ENCODE assay signal across 23 cellular contexts in genomic region chr2:60227014-60227413, GRCh38.
"Had no signal": no experiment of that assay in that cellular context is flagged by ENCODE, and none has a peak within 500 bp of the region (broad histone marks: within the 10 kb centered on the region; RNA-seq: fewer than 3 reads in every experiment).

No MANE protein-coding gene starts in this region.

- H3K27me3 Mint-ChIP-seq: progenitor cell of endocrine pancreas; stimulated activated naive CD8-positive, alpha-beta T cell treated with anti-CD3 and anti-CD28 coated beads, Interleukin-15, Interleukin-2, amounts not matched to agents 100 ng/mL and 50 ng/mL, for 24 hours had no signal

- H3K4me3 Mint-ChIP-seq: immature natural killer cell; mesothelial cell of epicardium; naive thymus-derived CD4-positive, alpha-beta T cell; natural killer cell treated with Interleukin-12 subunit alpha and Interleukin-12 subunit beta and Interleukin-15 and Interleukin-18, amount 100 ng/mL, for 72 hours; stimulated activated naive CD8-positive, alpha-beta T cell treated with anti-CD3 and anti-CD28 coated beads, Interleukin-15, Interleukin-2, amounts not matched to agents 100 ng/mL and 50 ng/mL, for 24 hours had no signal

- H3K4me1 Mint-ChIP-seq: immature natural killer cell; mesothelial cell of epicardium; naive thymus-derived CD4-positive, alpha-beta T cell had no signal

- ATAC-seq: left colon; left lung; lower lobe of right lung; naive thymus-derived CD4-positive, alpha-beta T cell; natural killer cell treated with Interleukin-12 subunit alpha and Interleukin-12 subunit beta and Interleukin-15 and Interleukin-18, amount 100 ng/mL, for 72 hours; right lobe of liver; upper lobe of right lung had no signal

- DNase-seq: hypothalamus; immature natural killer cell; kidney; left colon; left lung; lower lobe of right lung; mammary epithelial cell; mesendoderm; naive thymus-derived CD4-positive, alpha-beta T cell; ovary; right lobe of liver; stimulated activated CD4-positive, alpha-beta T cell treated with anti-CD3 and anti-CD28 coated beads, Interleukin-12 subunit alpha, Interleukin-12 subunit beta, amount 100 ng/mL, for 4 hours; stimulated activated CD4-positive, alpha-beta T cell treated with anti-CD3 and anti-CD28 coated beads, Interleukin-15, amount 100 ng/mL, for 24 hours; stimulated activated CD4-positive, alpha-beta T cell treated with anti-CD3 and anti-CD28 coated beads, Interleukin-2, amount 100 ng/mL, for 24 hours; stimulated activated CD4-positive, alpha-beta T cell treated with anti-CD3 and anti-CD28 coated beads, Interleukin-4, amount 100 ng/mL, for 1 hour; stimulated activated naive CD4-positive, alpha-beta T cell; tibial artery; trophoblast cell; upper lobe of right lung had no signal

- H3K27ac Mint-ChIP-seq: immature natural killer cell; mesothelial cell of epicardium; naive thymus-derived CD4-positive, alpha-beta T cell; natural killer cell treated with Interleukin-12 subunit alpha and Interleukin-12 subunit beta and Interleukin-15 and Interleukin-18, amount 100 ng/mL, for 72 hours; progenitor cell of endocrine pancreas; stimulated activated naive CD8-positive, alpha-beta T cell treated with anti-CD3 and anti-CD28 coated beads, Interleukin-15, Interleukin-2, amounts not matched to agents 100 ng/mL and 50 ng/mL, for 24 hours had no signal
